ENCODE assay signal across 9 cellular contexts in genomic region chr21:41769106-41769505, GRCh38. TPM values are rescaled to one million over a fixed set of nuclear protein-coding genes. Genes with fewer than 3 reads are reported as not detected.
A peak's percentile ranks its signal among the peaks of the same experiment; 100 is the strongest.
DNase-seq lines count a peak whose midpoint lies in the region; ATAC-seq and TF ChIP-seq lines count a peak whose summit lies in the region.
"Had no signal": no experiment of that assay in that cellular context is flagged by ENCODE, and none has a peak within 500 bp of the region (broad histone marks: within the 10 kb centered on the region; RNA-seq: fewer than 3 reads in every experiment).

No MANE protein-coding gene starts in this region.

- peak overlapping the region; percentile 76 for H3K4me3 Mint-ChIP-seq in Calu3 (ENCODE audit: low read depth, unreplicated experiment)
- peak overlapping the region; percentile 74 for H3K4me3 Mint-ChIP-seq in progenitor cell of endocrine pancreas (ENCODE audit: low read depth)

- H3K4me1 ChIP-seq in Peyer's patch = peaks cover 0 to 37% (median 12%) of the 10 kb centered on the region in 4 donors
- H3K4me1 ChIP-seq in esophagus muscularis mucosa = peaks cover 25 to 32% (median 30%) of the 10 kb centered on the region in 4 donors

- no peaks in the 10 kb centered on the region for H3K27me3 Mint-ChIP-seq in Calu3 (ENCODE audit: unreplicated experiment)
- H3K27me3 Mint-ChIP-seq in progenitor cell of endocrine pancreas = peaks cover 42% of the 10 kb centered on the region

- H3K4me1 Mint-ChIP-seq in Calu3 (ENCODE audit: low read depth, unreplicated experiment) (peaks cover 33% of the 10 kb centered on the region), progenitor cell of endocrine pancreas (ENCODE audit: low read depth) (peaks cover 58% of the 10 kb centered on the region)

- TF ChIP-seq CTCF in Calu3 (IDR thresholded peaks at IDR 0.05; ENCODE audit: unreplicated experiment) (no peak), Peyer's patch (IDR thresholded peaks at IDR 0.05) (no peak), esophagus muscularis mucosa (IDR thresholded peaks at IDR 0.05) (no peak), progenitor cell of endocrine pancreas (IDR thresholded peaks at IDR 0.05; ENCODE audit: unreplicated experiment) (no peak)

- H3K9me3 ChIP-seq in Peyer's patch (no peaks in the 10 kb centered on the region), esophagus muscularis mucosa (no peaks in the 10 kb centered on the region)

- no peak for TF ChIP-seq EP300 in esophagus muscularis mucosa (IDR thresholded peaks at IDR 0.05)

- CTCF ChIA-PET in Calu3 (lab: Charles Lee) = interaction anchor here (0.6 to 1.8 kb wide), 5 partner anchors 9 to 156 kb away, joined by 4 to 13 read pairs (median 7); no protein-coding TSS in a partner anchor

- H3K36me3 ChIP-seq in Peyer's patch (no peaks in the 10 kb centered on the region), esophagus muscularis mucosa (no peaks in the 10 kb centered on the region)

- H3K27ac Mint-ChIP-seq in Calu3 (ENCODE audit: unreplicated experiment) (peak overlapping the region; percentile 96), progenitor cell of endocrine pancreas (peak overlapping the region; percentile 86)

- intact Hi-C loops in Calu3 (cut with micrococcal nuclease; ENCODE audit: unreplicated experiment) (loop anchor here (5.0 kb wide), 1 partner anchor 107 kb away; no protein-coding TSS in a partner anchor), esophagus muscularis mucosa (cut with DNase I) (no loop called here)

- no peak for DNase-seq in Calu3
- no peak for DNase-seq in Peyer's patch
- no peak for DNase-seq in esophagus muscularis mucosa (ENCODE audit: extremely low spot score)
- no peak for DNase-seq in progenitor cell of endocrine pancreas (ENCODE audit: low spot score, unreplicated experiment)
- DNase-seq in 8988T = no peak
- DNase-seq: NCI-H524 treated with DMSO at 0.1 percent for 48 hours had no signal

- H3K27me3 ChIP-seq in Peyer's patch (peaks cover 0 to 20% of the 10 kb centered on the region in 2 donors), esophagus muscularis mucosa (peaks cover 14 to 99% (median 61%) of the 10 kb centered on the region in 4 donors)

- no peak for ATAC-seq in GM18858 (IDR thresholded peaks at IDR 0.05; ENCODE audit: unreplicated experiment)
- ATAC-seq in GM19328 (IDR thresholded peaks at IDR 0.05; ENCODE audit: unreplicated experiment) = no peak
- no peak for ATAC-seq in HG02970 (IDR thresholded peaks at IDR 0.05; ENCODE audit: low FRiP score, unreplicated experiment)

- H3K4me3 ChIP-seq in Peyer's patch = peak overlapping the region in 2 of 4 donors; percentile 49 to 84
- peak overlapping the region; percentile 10 to 43 (median 34) for H3K4me3 ChIP-seq in esophagus muscularis mucosa

- TF ChIP-seq POLR2A in Peyer's patch (IDR thresholded peaks at IDR 0.05) (no peak), esophagus muscularis mucosa (IDR thresholded peaks at IDR 0.05; ENCODE audit: low read depth) (no peak)

- peaks cover 48% of the 10 kb centered on the region for H3K36me3 Mint-ChIP-seq in Calu3 (ENCODE audit: insufficient read depth, unreplicated experiment)
- H3K36me3 Mint-ChIP-seq in progenitor cell of endocrine pancreas (ENCODE audit: insufficient read depth) = no peaks in the 10 kb centered on the region

- H3K9me3 Mint-ChIP-seq in Calu3 (ENCODE audit: low read depth, unreplicated experiment) (no peaks in the 10 kb centered on the region), progenitor cell of endocrine pancreas (ENCODE audit: low read depth) (no peaks in the 10 kb centered on the region)

- H3K27ac ChIP-seq in Peyer's patch = peak overlapping the region in 3 of 4 donors; percentile 77 to 92 (median 86)
- no peak overlapping the region for H3K27ac ChIP-seq in esophagus muscularis mucosa (replicated peaks in 1 of 4)

- no TSS peak for BruUV-seq in Calu3 (replicated peaks; lab: Mats Ljungman, UMichigan)

- WGBS in esophagus muscularis mucosa = 28% methylated on average over 8 of the region's 11 CpGs

RNA-seq across cellular contexts. Expression of gene RIPK4, which starts 2.3 kb away (rescaled TPM):
- total RNA-seq in Calu3 (2022) (30.0 and 30.3 TPM in 2 replicates), Peyer's patch (10 to 100 TPM in 3 of 4 donors, 1 to 10 TPM in 1; 5.0 to 62.5 (median 31.3) TPM), esophagus muscularis mucosa (1 to 10 TPM in 2 of 4 donors, under 1 TPM in 2; 0.91 to 1.7 (median 1.1) TPM), progenitor cell of endocrine pancreas (28.9 and 30.1 TPM in 2 replicates)

Comparison
In these comparisons a context has a peak if more than half of its experiments do, and no peak if none do; other contexts are left out.
1. H3K27ac ChIP-seq: peak in Peyer's patch (3 of 4); none in esophagus muscularis mucosa (0 of 4).